In genomic region chrX:132968282-132968681, GRCh38 we compare ENCODE assay signal across 21 cellular contexts. TPM values are rescaled to one million over a fixed set of nuclear protein-coding genes. Genes with fewer than 3 reads are reported as not detected.
DNase-seq lines count a peak whose midpoint lies in the region; ATAC-seq, FAIRE-seq and TF ChIP-seq lines count a peak whose summit lies in the region.
"Had no signal": no experiment of that assay in that cellular context is flagged by ENCODE, and none has a peak within 500 bp of the region (broad histone marks: within the 10 kb centered on the region; RNA-seq: fewer than 3 reads in every experiment).

No MANE protein-coding gene starts in this region.

- ATAC-seq in psoas muscle (peak; percentile 68 to 84 (median 79)), HG03280 (IDR thresholded peaks at IDR 0.05; ENCODE audit: unreplicated experiment) (no peak)
- ATAC-seq: body of pancreas had no signal

- H3K27ac ChIP-seq in psoas muscle = no peak overlapping the region
- H3K27ac ChIP-seq: body of pancreas, colonic mucosa, left ventricle myocardium inferior, SJCRH30 had no signal

- 18 to 28% (median 24%) methylated on average over 3 of the region's 3 CpGs for WGBS in psoas muscle, 3 donors

- peaks cover 0 to 11% (median 0%) of the 10 kb centered on the region in 3 donors for H3K27me3 ChIP-seq in psoas muscle (ENCODE audit: insufficient read depth in 3 of 3, low read length in 2 of 3)
- H3K27me3 ChIP-seq: BE2C, SJCRH30 had no signal

- peak; percentile 31 for DNase-seq in NCI-H2029 treated with DMSO at 0.1 percent for 48 hours (lab: John Stamatoyannopoulos, UW)
- DNase-seq in NCI-H2029 (lab: John Stamatoyannopoulos, UW) = no peak
- DNase-seq in NCI-H2196 treated with DMSO at 0.1 percent for 48 hours (lab: John Stamatoyannopoulos, UW; ENCODE audit: unreplicated experiment) = peak; percentile 26
- peak; percentile 47 for DNase-seq in choroid plexus epithelial cell (ENCODE audit: low read depth)
- no peak for DNase-seq in psoas muscle
- no peak for DNase-seq in GM19239 (ENCODE audit: insufficient read length, low spot score)
- no peak for DNase-seq in DMS79 treated with DMSO at 0.1 percent for 48 hours (lab: John Stamatoyannopoulos, UW)
- DNase-seq: activated CD4-positive, alpha-beta T cell treated with anti-CD3 and anti-CD28 coated beads, Interleukin-2, amount 50 U/mL, for 1 hour; activated CD8-positive, alpha-beta memory T cell treated with anti-CD3 and anti-CD28 coated beads, Interleukin-2, amount 50 U/mL, for 4 hours; BE2C; body of pancreas; Calu3; colonic mucosa; left ventricle myocardium inferior; MM.1S; NCI-H187 treated with DMSO at 0.1 percent for 48 hours; nucleus accumbens had no signal

- TF ChIP-seq CTCF in choroid plexus epithelial cell (conservative IDR thresholded peaks at IDR 0.05; ENCODE audit: low read depth, low read length) (no peak), psoas muscle (IDR thresholded peaks at IDR 0.05) (no peak)

- H3K4me3 ChIP-seq in choroid plexus epithelial cell (ENCODE audit: low read depth, low read length) (no peak overlapping the region), psoas muscle (no peak overlapping the region)
- H3K4me3 ChIP-seq: body of pancreas, colonic mucosa, left ventricle myocardium inferior, SJCRH30 had no signal

- FAIRE-seq in GM19239 (lab: Jason Lieb, UNC) = no peak
- FAIRE-seq: A204.1, G401.6 had no signal

- H3K9me3 ChIP-seq in psoas muscle = no peaks in the 10 kb centered on the region
- H3K9me3 ChIP-seq: BE2C, body of pancreas, colonic mucosa, left ventricle myocardium inferior, SJCRH30 had no signal

- intact Hi-C loops in psoas muscle (cut with DNase I) = loop anchor here in 1 of 2 donors (10.0 kb wide), 1 partner anchor 707 kb away; no protein-coding TSS in a partner anchor

- H3K4me1 ChIP-seq in psoas muscle = no peaks in the 10 kb centered on the region
- H3K4me1 ChIP-seq: BE2C, body of pancreas, colonic mucosa, left ventricle myocardium inferior had no signal

- H3K36me3 ChIP-seq in psoas muscle (ENCODE audit: insufficient read depth in 1 of 2, low read depth in 1 of 2) = no peaks in the 10 kb centered on the region
- H3K36me3 ChIP-seq: BE2C, colonic mucosa, left ventricle myocardium inferior, SJCRH30 had no signal

RNA-seq across cellular contexts. Expression of gene HS6ST2, which starts 9.9 kb away (rescaled TPM):
- total RNA-seq in psoas muscle = 1 to 10 TPM in 3 of 4 donors, under 1 TPM in 1; 0.99 to 10.0 (median 7.7) TPM
- polyA plus RNA-seq in psoas muscle = 1 to 10 TPM in 1 of 3 donors, under 1 TPM in 2; 0.30 to 1.3 (median 0.48) TPM

Comparison
In these comparisons a context has a peak if more than half of its experiments do, and no peak if none do; other contexts are left out.
1. DNase-seq: peak in NCI-H2029 treated with DMSO at 0.1 percent for 48 hours (single experiment), NCI-H2196 treated with DMSO at 0.1 percent for 48 hours (single experiment) and choroid plexus epithelial cell (single experiment); none in NCI-H2029 (single experiment), psoas muscle (0 of 2), GM19239 (single experiment) and DMS79 treated with DMSO at 0.1 percent for 48 hours (single experiment).